1 cellular context compared by ENCODE assay signal in the genomic region with DNA sequence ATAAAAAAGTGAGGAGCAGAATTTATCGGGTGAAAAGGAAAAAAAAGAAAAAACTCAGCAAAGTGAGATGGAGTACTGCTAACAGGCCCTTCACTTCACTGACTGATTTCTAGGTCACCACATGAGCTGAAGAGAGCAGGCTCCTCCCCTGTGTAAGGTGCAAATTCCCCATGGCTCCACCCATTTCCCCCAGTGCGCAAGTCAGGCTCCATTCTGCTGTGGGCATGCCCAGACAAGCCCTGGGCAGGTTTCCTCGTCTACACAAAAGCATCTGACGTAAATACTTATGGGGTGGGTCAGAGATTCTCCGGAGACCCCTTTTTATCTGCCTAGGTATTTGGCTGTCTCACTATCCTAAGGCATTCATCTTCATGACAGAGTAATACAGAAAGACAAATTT.
TF ChIP-seq lines count a peak whose summit lies in the region.

No MANE protein-coding gene starts in this region.

TF ChIP-seq in GM12878, 131 proteins besides CTCF, POLR2A, EP300 and RAD21 (continued from another document):
- TF ChIP-seq, protein P1, sequence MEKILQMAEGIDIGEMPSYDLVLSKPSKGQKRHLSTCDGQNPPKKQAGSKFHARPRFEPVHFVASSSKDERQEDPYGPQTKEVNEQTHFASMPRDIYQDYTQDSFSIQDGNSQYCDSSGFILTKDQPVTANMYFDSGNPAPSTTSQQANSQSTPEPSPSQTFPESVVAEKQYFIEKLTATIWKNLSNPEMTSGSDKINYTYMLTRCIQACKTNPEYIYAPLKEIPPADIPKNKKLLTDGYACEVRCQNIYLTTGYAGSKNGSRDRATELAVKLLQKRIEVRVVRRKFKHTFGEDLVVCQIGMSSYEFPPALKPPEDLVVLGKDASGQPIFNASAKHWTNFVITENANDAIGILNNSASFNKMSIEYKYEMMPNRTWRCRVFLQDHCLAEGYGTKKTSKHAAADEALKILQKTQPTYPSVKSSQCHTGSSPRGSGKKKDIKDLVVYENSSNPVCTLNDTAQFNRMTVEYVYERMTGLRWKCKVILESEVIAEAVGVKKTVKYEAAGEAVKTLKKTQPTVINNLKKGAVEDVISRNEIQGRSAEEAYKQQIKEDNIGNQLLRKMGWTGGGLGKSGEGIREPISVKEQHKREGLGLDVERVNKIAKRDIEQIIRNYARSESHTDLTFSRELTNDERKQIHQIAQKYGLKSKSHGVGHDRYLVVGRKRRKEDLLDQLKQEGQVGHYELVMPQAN (conservative IDR thresholded peaks at IDR 0.05), result no peak
- TF ChIP-seq STAT1 (conservative IDR thresholded peaks at IDR 0.05), result no peak
- TF ChIP-seq SREBF2 (IDR thresholded peaks at IDR 0.05; ENCODE audit: low read length), result no peak
- TF ChIP-seq DPF2 (IDR thresholded peaks at IDR 0.05), result no peak
- TF ChIP-seq BHLHE40 (IDR thresholded peaks at IDR 0.05; ENCODE audit: borderline replicate concordance in 1 of 2, low read depth in 2 of 2, low read length in 1 of 2), result no peak
- no peak for TF ChIP-seq RBBP5 (conservative IDR thresholded peaks at IDR 0.05)
- no peak for TF ChIP-seq TBL1XR1 (IDR thresholded peaks at IDR 0.05; ENCODE audit: low read depth, low read length)
- TF ChIP-seq EED (IDR thresholded peaks at IDR 0.05; ENCODE audit: low read depth), result no peak
- no peak for TF ChIP-seq SIN3A (IDR thresholded peaks at IDR 0.05; ENCODE audit: low read depth, low read length)
- TF ChIP-seq CHD4 (IDR thresholded peaks at IDR 0.05), result no peak
- TF ChIP-seq CREB1 (IDR thresholded peaks at IDR 0.05; ENCODE audit: low read depth), result no peak
- TF ChIP-seq SMC3 (IDR thresholded peaks at IDR 0.05; ENCODE audit: borderline replicate concordance, low read length), result no peak
- TF ChIP-seq, protein P2, sequence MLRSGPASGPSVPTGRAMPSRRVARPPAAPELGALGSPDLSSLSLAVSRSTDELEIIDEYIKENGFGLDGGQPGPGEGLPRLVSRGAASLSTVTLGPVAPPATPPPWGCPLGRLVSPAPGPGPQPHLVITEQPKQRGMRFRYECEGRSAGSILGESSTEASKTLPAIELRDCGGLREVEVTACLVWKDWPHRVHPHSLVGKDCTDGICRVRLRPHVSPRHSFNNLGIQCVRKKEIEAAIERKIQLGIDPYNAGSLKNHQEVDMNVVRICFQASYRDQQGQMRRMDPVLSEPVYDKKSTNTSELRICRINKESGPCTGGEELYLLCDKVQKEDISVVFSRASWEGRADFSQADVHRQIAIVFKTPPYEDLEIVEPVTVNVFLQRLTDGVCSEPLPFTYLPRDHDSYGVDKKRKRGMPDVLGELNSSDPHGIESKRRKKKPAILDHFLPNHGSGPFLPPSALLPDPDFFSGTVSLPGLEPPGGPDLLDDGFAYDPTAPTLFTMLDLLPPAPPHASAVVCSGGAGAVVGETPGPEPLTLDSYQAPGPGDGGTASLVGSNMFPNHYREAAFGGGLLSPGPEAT (IDR thresholded peaks at IDR 0.05; ENCODE audit: low read depth), result no peak
- no peak for TF ChIP-seq STAT3 (IDR thresholded peaks at IDR 0.05; ENCODE audit: low read depth, low read length)
- TF ChIP-seq SIX5 (IDR thresholded peaks at IDR 0.05; ENCODE audit: low read depth, low read length, severe bottlenecking), result no peak
